In the genomic region with DNA sequence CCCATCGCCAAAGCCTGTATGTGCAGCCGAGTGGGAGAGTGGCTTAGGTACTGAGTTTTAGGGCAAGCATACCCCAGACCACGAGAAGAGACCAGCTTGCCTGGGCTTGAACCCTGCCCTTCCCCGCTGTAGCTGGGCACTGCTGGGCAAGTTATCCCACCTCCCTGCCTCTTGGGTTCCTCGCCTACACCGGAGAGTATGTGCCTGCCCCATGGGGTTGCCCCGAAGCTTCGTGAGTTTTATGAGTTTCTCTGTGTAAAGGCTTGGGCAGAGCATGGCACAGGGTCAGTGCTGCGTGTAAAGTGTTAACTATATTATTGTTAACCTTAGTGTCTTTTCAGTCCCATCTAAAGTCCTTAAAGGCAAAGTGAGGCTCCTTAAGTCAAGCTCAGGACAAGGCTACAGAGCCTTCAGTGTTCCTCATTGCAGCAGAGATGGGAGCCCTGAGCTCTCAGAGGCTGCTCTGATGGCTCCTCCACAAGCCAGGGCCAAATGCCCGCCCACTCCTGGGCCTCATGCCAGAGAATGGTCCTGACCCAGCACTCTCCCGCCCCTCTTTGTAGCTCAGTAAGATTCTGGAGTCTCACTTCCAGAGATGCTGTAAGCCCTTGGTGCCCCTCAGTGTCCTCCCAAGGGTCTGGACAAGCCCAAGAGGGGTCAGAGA, we compare ENCODE assay signal across 10 cellular contexts. TPM values are rescaled to one million over a fixed set of nuclear protein-coding genes. Genes with fewer than 3 reads are reported as not detected.
DNase-seq lines count a peak whose midpoint lies in the region; ATAC-seq and TF ChIP-seq lines count a peak whose summit lies in the region.
"Had no signal": no experiment of that assay in that cellular context is flagged by ENCODE, and none has a peak within 500 bp of the region (broad histone marks: within the 10 kb centered on the region; RNA-seq: fewer than 3 reads in every experiment).

No MANE protein-coding gene starts in this region.

- no peaks in the 10 kb centered on the region for H3K36me3 ChIP-seq in HUES48 (ENCODE audit: control insufficient read depth, insufficient read depth, low read length)
- no peaks in the 10 kb centered on the region for H3K36me3 ChIP-seq in stomach smooth muscle (ENCODE audit: control insufficient read depth in 2 of 2, insufficient read depth in 2 of 2, low read length in 2 of 2)

- H3K27ac ChIP-seq in HUES48 (ENCODE audit: low read depth, low read length): no peak overlapping the region
- peak overlapping the region; percentile 11 for H3K27ac ChIP-seq in stomach smooth muscle (ENCODE audit: low read length)

- H3K27me3 Mint-ChIP-seq in brain: peaks cover 14% of the 10 kb centered on the region
- peaks cover 70% of the 10 kb centered on the region for H3K27me3 Mint-ChIP-seq in stimulated activated memory B cell treated with anti-CD40 and anti-IgM and Interleukin-4, amounts not matched to agents 10 μg/mL and 1 μg/mL and 100 μg/mL, for 72 hours

- peaks cover 0 to 3% (median 0%) of the 10 kb centered on the region in 5 experiments for H3K9me3 Mint-ChIP-seq in brain
- no peaks in the 10 kb centered on the region for H3K9me3 Mint-ChIP-seq in stimulated activated memory B cell treated with anti-CD40 and anti-IgM and Interleukin-4, amounts not matched to agents 10 μg/mL and 1 μg/mL and 100 μg/mL, for 72 hours
- H3K9me3 Mint-ChIP-seq: activated naive CD4-positive, alpha-beta T cell treated with anti-CD3 and anti-CD28 coated beads, Interleukin-2, amount 10 ng/mL, durations not matched to agents 7 days and 5 days had no signal

- peaks cover 17% of the 10 kb centered on the region for H3K4me1 Mint-ChIP-seq in brain
- H3K4me1 Mint-ChIP-seq in stimulated activated memory B cell treated with anti-CD40 and anti-IgM and Interleukin-4, amounts not matched to agents 10 μg/mL and 1 μg/mL and 100 μg/mL, for 72 hours: no peaks in the 10 kb centered on the region

- ATAC-seq in stimulated activated memory B cell treated with anti-CD40 and anti-IgM and Interleukin-4, amounts not matched to agents 10 μg/mL and 1 μg/mL and 100 μg/mL, for 72 hours: no peak

- H3K9ac ChIP-seq in HUES48 (ENCODE audit: low read depth, low read length) (no peak overlapping the region), stomach smooth muscle (ENCODE audit: low read length in 2 of 2) (no peak overlapping the region)

- H3K4me1 ChIP-seq in HUES48 (ENCODE audit: control insufficient read depth, insufficient read depth, low read length): peaks cover 5% of the 10 kb centered on the region
- peaks cover 11% of the 10 kb centered on the region for H3K4me1 ChIP-seq in stomach smooth muscle (ENCODE audit: control insufficient read depth, insufficient read depth, low read length)

- peaks cover 73% of the 10 kb centered on the region for H3K27me3 ChIP-seq in HUES48 (ENCODE audit: control insufficient read depth, insufficient read depth, low read length)
- peaks cover 12 to 23% of the 10 kb centered on the region in 2 donors for H3K27me3 ChIP-seq in stomach smooth muscle (ENCODE audit: control insufficient read depth in 1 of 2, insufficient read depth in 2 of 2, low read length in 2 of 2)

- no peaks in the 10 kb centered on the region for H3K36me3 Mint-ChIP-seq in brain
- H3K36me3 Mint-ChIP-seq in stimulated activated memory B cell treated with anti-CD40 and anti-IgM and Interleukin-4, amounts not matched to agents 10 μg/mL and 1 μg/mL and 100 μg/mL, for 72 hours: no peaks in the 10 kb centered on the region
- H3K36me3 Mint-ChIP-seq: activated naive CD4-positive, alpha-beta T cell treated with anti-CD3 and anti-CD28 coated beads, Interleukin-2, amount 10 ng/mL, durations not matched to agents 7 days and 5 days had no signal

- H3K27ac Mint-ChIP-seq in brain: peak overlapping the region in 2 of 5 experiments; percentile 49 to 92
- no peak overlapping the region for H3K27ac Mint-ChIP-seq in stimulated activated memory B cell treated with anti-CD40 and anti-IgM and Interleukin-4, amounts not matched to agents 10 μg/mL and 1 μg/mL and 100 μg/mL, for 72 hours
- H3K27ac Mint-ChIP-seq: activated naive CD4-positive, alpha-beta T cell treated with anti-CD3 and anti-CD28 coated beads, Interleukin-2, amount 10 ng/mL, durations not matched to agents 7 days and 5 days had no signal

- H3K4me3 ChIP-seq in HUES48 (ENCODE audit: low read depth, low read length) (peak overlapping the region; percentile 67), stomach smooth muscle (ENCODE audit: low read length in 2 of 2) (peak overlapping the region in 1 of 2 donors; percentile 72)

- peak overlapping the region in 4 of 5 experiments; percentile 34 to 63 (median 55) for H3K4me3 Mint-ChIP-seq in brain
- no peak overlapping the region for H3K4me3 Mint-ChIP-seq in stimulated activated memory B cell treated with anti-CD40 and anti-IgM and Interleukin-4, amounts not matched to agents 10 μg/mL and 1 μg/mL and 100 μg/mL, for 72 hours

- DNase-seq in islet precursor cell (peak; percentile 42), DMS114 treated with DMSO at 0.1 percent for 48 hours (lab: John Stamatoyannopoulos, UW; ENCODE audit: unreplicated experiment) (no peak), SW 1271 (lab: John Stamatoyannopoulos, UW) (no peak), iPS-NIHi7 (ENCODE audit: extremely low spot score) (no peak)
- DNase-seq: OCI-M1 had no signal

- TF ChIP-seq CTCF in brain (conservative IDR thresholded peaks at IDR 0.05): no peak

- H3K9me3 ChIP-seq in HUES48 (ENCODE audit: control insufficient read depth, insufficient read depth, low read length): no peaks in the 10 kb centered on the region
- no peaks in the 10 kb centered on the region for H3K9me3 ChIP-seq in stomach smooth muscle (ENCODE audit: control insufficient read depth in 2 of 2, low read length in 2 of 2)

RNA-seq across cellular contexts. Expression of a gene that starts 37.0 kb away (rescaled TPM):
- not detected for polyA plus RNA-seq in brain (ENCODE audit: insufficient read depth, low read depth, low replicate concordance)

RNA-seq across cellular contexts. Expression of a gene that starts 50.2 kb away (rescaled TPM):
- 4.9 TPM for polyA plus RNA-seq in brain (ENCODE audit: insufficient read depth, low read depth, low replicate concordance)
